ENCODE assay signal across 10 cellular contexts in genomic region chr1:42747125-42747524, GRCh38. TPM values are rescaled to one million over a fixed set of nuclear protein-coding genes. Genes with fewer than 3 reads are reported as not detected.
DNase-seq lines count a peak whose midpoint lies in the region; ATAC-seq and TF ChIP-seq lines count a peak whose summit lies in the region.
"Had no signal": no experiment of that assay in that cellular context is flagged by ENCODE, and none has a peak within 500 bp of the region (broad histone marks: within the 10 kb centered on the region; RNA-seq: fewer than 3 reads in every experiment).

No MANE protein-coding gene starts in this region.

- H2AFZ ChIP-seq in smooth muscle cell (ENCODE audit: low read depth), result no peak overlapping the region

- peaks cover 0 to 58% (median 48%) of the 10 kb centered on the region in 9 donors for H3K36me3 ChIP-seq in heart left ventricle
- peaks cover 10% of the 10 kb centered on the region for H3K36me3 ChIP-seq in smooth muscle cell (ENCODE audit: low read depth)

- no peak overlapping the region for H3K4me3 ChIP-seq in heart left ventricle
- no peak overlapping the region for H3K4me3 ChIP-seq in smooth muscle cell

- H3K4me1 ChIP-seq in heart left ventricle (peaks cover 0 to 19% (median 0%) of the 10 kb centered on the region in 12 donors), smooth muscle cell (ENCODE audit: low read depth) (no peaks in the 10 kb centered on the region)

- no peak overlapping the region for H3K27ac Mint-ChIP-seq in activated T-helper 2 cell treated with anti-CD3 and anti-CD28 coated beads, Interferon-gamma antibody, Interleukin-2, Interleukin-4, amounts not matched to agents 10 μg/mL and 5 μg/mL and 100 μg/mL, durations not matched to agents 14 hours and 24 hours and 36 hours

- TF ChIP-seq POLR2A in heart left ventricle (IDR thresholded peaks at IDR 0.05), result no peak

- DNase-seq in DMS 273 (lab: John Stamatoyannopoulos, UW; ENCODE audit: unreplicated experiment), result peak; percentile 73
- DNase-seq in DMS 273 treated with DMSO at 0.1 percent for 48 hours (lab: John Stamatoyannopoulos, UW), result no peak
- DNase-seq in NCI-H748 treated with DMSO at 0.1 percent for 48 hours (lab: John Stamatoyannopoulos, UW), result peak; percentile 80
- DNase-seq in activated effector memory CD4-positive, alpha-beta T cell treated with anti-CD3 and anti-CD28 coated beads, Interleukin-2, amount 50 U/mL, for 16 hours, result peak; percentile 79
- DNase-seq in heart left ventricle, result peak in 2 of 5 donors; percentile 49 to 55
- DNase-seq in smooth muscle cell (lab: John Stamatoyannopoulos, UW; ENCODE audit: unreplicated experiment), result no peak
- no peak for DNase-seq in activated T-helper 2 cell treated with anti-CD3 and anti-CD28 coated beads, Interferon-gamma antibody, Interleukin-2, Interleukin-4, amounts not matched to agents 10 μg/mL and 5 μg/mL and 100 μg/mL, durations not matched to agents 14 hours and 24 hours and 36 hours (ENCODE audit: low spot score)

- peaks cover 39% of the 10 kb centered on the region for H4K20me1 ChIP-seq in smooth muscle cell (ENCODE audit: low read depth)

- H3K27ac ChIP-seq in heart left ventricle (no peak overlapping the region), smooth muscle cell (ENCODE audit: low read depth) (no peak overlapping the region)
- H3K27ac ChIP-seq: neutrophil had no signal

- ATAC-seq in heart left ventricle, result peak in 3 of 4 donors; percentile 65 to 70 (median 68)
- ATAC-seq in HG03354 (IDR thresholded peaks at IDR 0.05; ENCODE audit: poor library complexity, severe bottlenecking, unreplicated experiment), result no peak

- no peak overlapping the region for H3K9ac ChIP-seq in smooth muscle cell (ENCODE audit: low read depth)

- no peaks in the 10 kb centered on the region for H3K27me3 ChIP-seq in heart left ventricle
- no peaks in the 10 kb centered on the region for H3K27me3 ChIP-seq in smooth muscle cell (ENCODE audit: low read depth)
- H3K27me3 ChIP-seq: neutrophil had no signal

- intact Hi-C loops in heart left ventricle (cut with DNase I), result loop anchor here (1.0 to 10.0 kb wide), 8 partner anchors 155 to 602 kb away; no protein-coding TSS in a partner anchor
- intact Hi-C loops in activated T-helper 2 cell treated with anti-CD3 and anti-CD28 coated beads, Interferon-gamma antibody, Interleukin-2, Interleukin-4, amounts not matched to agents 10 μg/mL and 5 μg/mL and 100 μg/mL, durations not matched to agents 14 hours and 24 hours and 36 hours (cut with micrococcal nuclease), result loop anchor here (5.0 kb wide), 1 partner anchor 170 kb away; no protein-coding TSS in a partner anchor

- H3K9me3 ChIP-seq in heart left ventricle, result no peaks in the 10 kb centered on the region
- H3K9me3 ChIP-seq in smooth muscle cell (replicated peaks; ENCODE audit: low read depth), result no peaks in the 10 kb centered on the region
- H3K9me3 ChIP-seq: neutrophil had no signal

- peaks cover 23% of the 10 kb centered on the region for H3F3A ChIP-seq in smooth muscle cell (ENCODE audit: low read depth)

- peak; percentile 47 to 72 (median 60) for TF ChIP-seq CTCF in heart left ventricle (IDR thresholded peaks at IDR 0.05)
- peak; percentile 45 for TF ChIP-seq CTCF in smooth muscle cell (IDR thresholded peaks at IDR 0.05; ENCODE audit: borderline replicate concordance, insufficient read depth, poor library complexity, severe bottlenecking)

- peaks cover 49% of the 10 kb centered on the region for H3K36me3 Mint-ChIP-seq in activated T-helper 2 cell treated with anti-CD3 and anti-CD28 coated beads, Interferon-gamma antibody, Interleukin-2, Interleukin-4, amounts not matched to agents 10 μg/mL and 5 μg/mL and 100 μg/mL, durations not matched to agents 14 hours and 24 hours and 36 hours (ENCODE audit: low read depth)

- no peak overlapping the region for H3K4me3 Mint-ChIP-seq in activated T-helper 2 cell treated with anti-CD3 and anti-CD28 coated beads, Interferon-gamma antibody, Interleukin-2, Interleukin-4, amounts not matched to agents 10 μg/mL and 5 μg/mL and 100 μg/mL, durations not matched to agents 14 hours and 24 hours and 36 hours (ENCODE audit: low read depth)

- H3K27me3 Mint-ChIP-seq in activated T-helper 2 cell treated with anti-CD3 and anti-CD28 coated beads, Interferon-gamma antibody, Interleukin-2, Interleukin-4, amounts not matched to agents 10 μg/mL and 5 μg/mL and 100 μg/mL, durations not matched to agents 14 hours and 24 hours and 36 hours (ENCODE audit: low read depth), result no peaks in the 10 kb centered on the region

- H3K4me2 ChIP-seq in smooth muscle cell, result no peak overlapping the region

- no peaks in the 10 kb centered on the region for H3K79me2 ChIP-seq in smooth muscle cell (ENCODE audit: low read depth)

- H3K4me1 Mint-ChIP-seq in activated T-helper 2 cell treated with anti-CD3 and anti-CD28 coated beads, Interferon-gamma antibody, Interleukin-2, Interleukin-4, amounts not matched to agents 10 μg/mL and 5 μg/mL and 100 μg/mL, durations not matched to agents 14 hours and 24 hours and 36 hours (ENCODE audit: low read depth), result no peaks in the 10 kb centered on the region

- H3K9me3 Mint-ChIP-seq in activated T-helper 2 cell treated with anti-CD3 and anti-CD28 coated beads, Interferon-gamma antibody, Interleukin-2, Interleukin-4, amounts not matched to agents 10 μg/mL and 5 μg/mL and 100 μg/mL, durations not matched to agents 14 hours and 24 hours and 36 hours, result peaks cover 5% of the 10 kb centered on the region

- 53 to 69% (median 58%) methylated on average over 6 to 14 of the region's 14 CpGs for WGBS in heart left ventricle, 4 donors
- WGBS in smooth muscle cell (ENCODE audit: low lambda C conversion rate), result 74% methylated on average over 14 of the region's 14 CpGs

RNA-seq across cellular contexts. Expression of gene CLDN19, which starts 7.1 kb away (rescaled TPM):
- total RNA-seq in heart left ventricle (under 1 TPM in 1 of 9 donors, not detected in 8; 0.11 TPM), smooth muscle cell (0.67 and 1.0 TPM in 2 replicates)
- polyA plus RNA-seq in heart left ventricle (under 1 TPM in 1 of 2 donors, not detected in 1; 0.01 TPM), smooth muscle cell (2.4 and 2.9 TPM in 2 replicates)
- total RNA-seq in activated T-helper 2 cell treated with anti-CD3 and anti-CD28 coated beads, Interferon-gamma antibody, Interleukin-2, Interleukin-4, amounts not matched to agents 10 μg/mL and 5 μg/mL and 100 μg/mL, durations not matched to agents 14 hours and 24 hours and 36 hours, result not detected in 2 replicates
- total RNA-seq: T-helper 2 cell treated with Interferon-gamma antibody and Interleukin-4, amounts not matched to agents 100 ng/mL and 5 ng/mL, for 36 hours had no signal

RNA-seq across cellular contexts. Expression of gene P3H1, which starts 19.7 kb away (rescaled TPM):
- total RNA-seq in heart left ventricle, result 10 to 100 TPM in 4 of 9 donors, 1 to 10 TPM in 5; 6.9 to 27.9 (median 10.0) TPM
- polyA plus RNA-seq in heart left ventricle, result 10 to 100 TPM; 10.7 to 17.6 TPM
- total RNA-seq in smooth muscle cell, result 256 and 273 TPM in 2 replicates
- polyA plus RNA-seq in smooth muscle cell, result 336 and 535 TPM in 2 replicates
- total RNA-seq in activated T-helper 2 cell treated with anti-CD3 and anti-CD28 coated beads, Interferon-gamma antibody, Interleukin-2, Interleukin-4, amounts not matched to agents 10 μg/mL and 5 μg/mL and 100 μg/mL, durations not matched to agents 14 hours and 24 hours and 36 hours, result 47.9 and 56.7 TPM in 2 replicates

RNA-seq across cellular contexts. Expression of gene C1orf50, which starts 19.9 kb away (rescaled TPM):
- total RNA-seq in heart left ventricle (1 to 10 TPM; 3.0 to 9.2 (median 5.8) TPM), smooth muscle cell (1.8 and 7.3 TPM in 2 replicates)
- polyA plus RNA-seq in heart left ventricle (1 to 10 TPM; 4.0 to 4.5 TPM), smooth muscle cell (9.7 and 11.5 TPM in 2 replicates)
- total RNA-seq in activated T-helper 2 cell treated with anti-CD3 and anti-CD28 coated beads, Interferon-gamma antibody, Interleukin-2, Interleukin-4, amounts not matched to agents 10 μg/mL and 5 μg/mL and 100 μg/mL, durations not matched to agents 14 hours and 24 hours and 36 hours, result 6.9 and 10.3 TPM in 2 replicates

RNA-seq across cellular contexts. Expression of gene TMEM269, which starts 37.7 kb away (rescaled TPM):
- total RNA-seq in heart left ventricle, result under 1 TPM in 3 of 9 donors, not detected in 6; 0.06 to 0.19 (median 0.07) TPM
- polyA plus RNA-seq in heart left ventricle, result not detected
- total RNA-seq in smooth muscle cell, result 0.09 and 0.36 TPM in 2 replicates
- 0.09 and 0.15 TPM in 2 replicates for polyA plus RNA-seq in smooth muscle cell
- 0.16 and 0.39 TPM in 2 replicates for total RNA-seq in activated T-helper 2 cell treated with anti-CD3 and anti-CD28 coated beads, Interferon-gamma antibody, Interleukin-2, Interleukin-4, amounts not matched to agents 10 μg/mL and 5 μg/mL and 100 μg/mL, durations not matched to agents 14 hours and 24 hours and 36 hours

Comparison
In these comparisons a context has a peak if more than half of its experiments do, and no peak if none do; other contexts are left out.
1. DNase-seq: peak in DMS 273 (single experiment), NCI-H748 treated with DMSO at 0.1 percent for 48 hours (single experiment) and activated effector memory CD4-positive, alpha-beta T cell treated with anti-CD3 and anti-CD28 coated beads, Interleukin-2, amount 50 U/mL, for 16 hours (single experiment); none in DMS 273 treated with DMSO at 0.1 percent for 48 hours (single experiment), smooth muscle cell (single experiment) and activated T-helper 2 cell treated with anti-CD3 and anti-CD28 coated beads, Interferon-gamma antibody, Interleukin-2, Interleukin-4, amounts not matched to agents 10 μg/mL and 5 μg/mL and 100 μg/mL, durations not matched to agents 14 hours and 24 hours and 36 hours (single experiment).